ENCODE assay signal across 1 cellular context in genomic region chr9:136942112-136942880, GRCh38.
TF ChIP-seq lines count a peak whose summit lies in the region.

No MANE protein-coding gene starts in this region.

TF ChIP-seq in endothelial cell of umbilical vein, 7 proteins besides CTCF, POLR2A, EP300 and RAD21:
- no peak for TF ChIP-seq GATA2 (IDR thresholded peaks at IDR 0.05; ENCODE audit: insufficient read depth, insufficient read length, low read depth, low read length)
- TF ChIP-seq MYC (IDR thresholded peaks at IDR 0.05; ENCODE audit: low read depth, low read length) = no peak
- TF ChIP-seq POLR2AphosphoS5 (IDR thresholded peaks at IDR 0.05; ENCODE audit: insufficient read depth, low read depth, low read length) = no peak
- TF ChIP-seq FOS (IDR thresholded peaks at IDR 0.05; ENCODE audit: borderline replicate concordance, insufficient read depth, low read length) = no peak
- TF ChIP-seq, protein P1, sequence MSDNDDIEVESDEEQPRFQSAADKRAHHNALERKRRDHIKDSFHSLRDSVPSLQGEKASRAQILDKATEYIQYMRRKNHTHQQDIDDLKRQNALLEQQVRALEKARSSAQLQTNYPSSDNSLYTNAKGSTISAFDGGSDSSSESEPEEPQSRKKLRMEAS (IDR thresholded peaks at IDR 0.05; ENCODE audit: insufficient read depth, insufficient read length) = no peak
- no peak for TF ChIP-seq EZH2 (IDR thresholded peaks at IDR 0.05; ENCODE audit: borderline replicate concordance, low read depth, low read length, severe bottlenecking)
- no peak for TF ChIP-seq JUN (IDR thresholded peaks at IDR 0.05; ENCODE audit: borderline replicate concordance, insufficient read depth, insufficient read length, low read depth)
